ENCODE assay signal across 1 cellular context in the genomic region with DNA sequence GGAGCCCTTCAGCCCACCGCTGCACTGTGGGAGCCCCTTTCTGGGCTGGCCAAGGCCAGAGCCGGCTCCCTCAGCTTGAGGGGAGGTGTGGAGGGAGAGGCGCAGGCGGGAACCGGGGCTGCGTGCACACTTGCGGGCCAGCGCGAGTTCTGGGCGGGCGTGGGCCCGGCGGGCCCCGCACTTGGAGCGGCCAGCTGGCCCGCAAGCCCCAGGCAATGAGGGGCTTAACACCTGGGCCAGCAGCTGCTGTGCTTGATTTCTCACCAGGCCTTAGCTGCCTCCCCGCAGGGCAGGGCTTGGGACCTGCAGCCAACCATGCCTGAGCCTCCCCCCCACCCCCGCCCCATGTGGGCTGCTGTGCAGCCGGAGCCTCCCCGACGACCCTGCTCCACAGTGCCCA. TPM values are rescaled to one million over a fixed set of nuclear protein-coding genes. Genes with fewer than 3 reads are reported as not detected.
"Had no signal": no experiment of that assay in that cellular context is flagged by ENCODE, and none has a peak within 500 bp of the region (broad histone marks: within the 10 kb centered on the region; RNA-seq: fewer than 3 reads in every experiment).

No MANE protein-coding gene starts in this region.

RNA-seq across cellular contexts. Expression of a gene that starts 30.7 kb away (rescaled TPM):
- total RNA-seq: SJCRH30 had no signal
